ENCODE assay signal across 8 cellular contexts in the genomic region with DNA sequence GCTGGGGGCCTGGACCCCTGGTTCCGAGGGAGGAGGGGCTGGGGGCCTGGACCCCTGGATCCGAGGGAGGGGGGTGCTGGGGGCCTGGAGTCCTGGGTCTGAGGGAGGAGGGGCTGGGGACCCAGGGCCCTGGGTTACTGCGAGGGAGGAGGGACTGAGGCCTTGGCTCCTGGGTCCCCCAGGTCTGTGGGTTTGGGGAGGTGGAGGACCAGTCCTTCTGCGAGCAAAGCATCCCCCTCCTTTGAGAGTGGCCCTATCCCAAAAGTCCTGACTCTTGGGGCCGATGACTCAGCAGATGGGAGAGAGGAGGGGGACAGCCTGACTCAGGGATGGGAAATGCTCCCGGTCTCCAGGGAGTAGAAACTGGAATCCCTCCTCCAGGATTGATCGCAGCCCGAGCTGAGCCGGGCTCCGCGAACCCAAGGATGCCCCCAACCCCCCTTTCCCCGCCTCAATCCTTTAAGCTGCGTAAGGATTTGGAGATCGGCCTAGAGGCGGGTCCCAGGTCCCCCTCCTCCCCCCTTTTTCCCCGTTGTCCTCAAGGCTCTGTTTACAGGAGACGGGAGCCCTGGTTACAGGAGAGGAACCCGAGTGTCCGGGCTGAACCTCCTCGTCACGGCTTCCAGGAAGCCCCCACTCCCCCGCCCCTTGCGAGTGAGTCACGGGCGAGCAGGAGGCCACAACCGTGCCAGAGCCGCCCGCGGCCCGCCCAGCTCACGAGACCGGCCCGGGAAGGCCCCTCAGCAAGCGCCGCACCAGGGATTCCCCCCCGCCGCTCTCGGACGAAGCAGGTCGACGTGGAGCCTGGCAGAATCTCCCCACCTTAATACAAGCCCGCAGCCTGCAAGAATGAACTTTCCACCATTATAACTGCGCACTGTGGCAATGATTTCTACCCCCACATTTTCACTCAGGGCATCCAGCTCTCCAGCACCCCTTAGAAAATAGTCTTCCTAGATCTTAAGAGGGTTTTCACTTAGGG. TPM values are rescaled to one million over a fixed set of nuclear protein-coding genes. Genes with fewer than 3 reads are reported as not detected.
DNase-seq lines count a peak whose midpoint lies in the region; ATAC-seq and TF ChIP-seq lines count a peak whose summit lies in the region.

No MANE protein-coding gene starts in this region.

- H3K9me3 Mint-ChIP-seq in activated B cell treated with CpG ODN at 0.5 μM for 24 hours, result no peaks in the 10 kb centered on the region

- in situ Hi-C loops in mammary epithelial cell (cut with MboI; ENCODE audit: low sequenced_read_pairs in 2 of 2), result no loop called here

- H3K27ac ChIP-seq in mammary epithelial cell (ENCODE audit: insufficient read depth, low read depth, low read length) (peak overlapping the region; percentile 92), spleen (peak overlapping the region; percentile 88 to 100 (median 99))

- dilution Hi-C loops in mammary epithelial cell (cut with HindIII; ENCODE audit: low sequenced_read_pairs), result no loop called here

- 6% methylated on average over 18 of the region's 43 CpGs for WGBS in mammary epithelial cell (ENCODE audit: low coverage, missing lambda C conversion rate)
- WGBS in spleen, 5 donors, result 0 to 2% (median 1%) methylated on average over 31 to 43 of the region's 43 CpGs

- CTCF ChIA-PET in BJ (lab: Yijun Ruan, JAX) (interaction anchor here (0.6 to 1.7 kb wide), 7 partner anchors 8 to 283 kb away, joined by 3 to 5 read pairs (median 3); partner anchors contain the start of gene PLEKHG2), activated B cell treated with CpG ODN at 0.5 μM for 24 hours (lab: Charles Lee) (interaction anchor here (1.2 to 1.6 kb wide), 2 partner anchors 8 to 129 kb away, joined by 3 to 12 read pairs; partner anchors contain the start of gene PLEKHG2), mammary epithelial cell (lab: Charles Lee; ENCODE audit: low non-redundant PET) (no interaction called here)

- peak; percentile 18 for ATAC-seq in GM21515 (IDR thresholded peaks at IDR 0.05; ENCODE audit: unreplicated experiment)
- peak; percentile 38 for ATAC-seq in activated B cell treated with CpG ODN at 0.5 μM for 24 hours (ENCODE audit: low read depth)

- peaks cover 28% of the 10 kb centered on the region for H3K36me3 Mint-ChIP-seq in activated B cell treated with CpG ODN at 0.5 μM for 24 hours (ENCODE audit: low read depth)

- POLR2A ChIA-PET in BJ (lab: Charles Lee) (interaction anchor here (1.0 kb wide), 1 partner anchor 32 kb away, joined by 4 read pairs; the partner anchor contains the start of gene RPS16), activated B cell treated with CpG ODN at 0.5 μM for 24 hours (lab: Charles Lee) (interaction anchor here (0.5 to 6.9 kb wide), 15 partner anchors 8 to 1476 kb away, joined by 3 to 114 read pairs (median 8); partner anchors contain the start of genes CATSPERG, EIF3K, GMFG and MED29)

- TF ChIP-seq POLR2A in spleen (IDR thresholded peaks at IDR 0.05), result peak; percentile 29 to 93 (median 32)

- H3K36me3 ChIP-seq in BJ (ENCODE audit: control insufficient read depth, insufficient read depth, low read length) (peaks cover 8% of the 10 kb centered on the region), mammary epithelial cell (ENCODE audit: insufficient read depth, low read length) (peaks cover 1% of the 10 kb centered on the region), spleen (peaks cover 4 to 20% (median 11%) of the 10 kb centered on the region in 6 donors)

- peak overlapping the region; percentile 10 for H2AFZ ChIP-seq in mammary epithelial cell (ENCODE audit: low read depth, low read length)

- peak overlapping the region; percentile 89 for H3K4me3 Mint-ChIP-seq in activated B cell treated with CpG ODN at 0.5 μM for 24 hours

- no peaks in the 10 kb centered on the region for H3K27me3 Mint-ChIP-seq in activated B cell treated with CpG ODN at 0.5 μM for 24 hours

- intact Hi-C loops in activated B cell treated with CpG ODN at 0.5 μM for 24 hours (cut with micrococcal nuclease) (no loop called here), mammary epithelial cell (cut with micrococcal nuclease) (loop anchor here (2.0 kb wide), 2 partner anchors 33 to 41 kb away; partner anchors contain the start of gene SUPT5H), spleen (cut with DNase I; ENCODE audit: low total_unique reads) (no loop called here)

- peak overlapping the region; percentile 71 for H3K9ac ChIP-seq in mammary epithelial cell (ENCODE audit: insufficient read depth, low read length)

- H3K4me1 Mint-ChIP-seq in activated B cell treated with CpG ODN at 0.5 μM for 24 hours, result peaks cover 74% of the 10 kb centered on the region

- H3K4me2 ChIP-seq in mammary epithelial cell (ENCODE audit: insufficient read depth, low read depth, low read length), result peak overlapping the region; percentile 81

- peak overlapping the region; percentile 91 for H3K27ac Mint-ChIP-seq in activated B cell treated with CpG ODN at 0.5 μM for 24 hours

- H4K20me1 ChIP-seq in mammary epithelial cell (ENCODE audit: insufficient read depth, low read length), result no peaks in the 10 kb centered on the region

- DNase-seq in BJ (ENCODE audit: low read depth), result peak; percentile 99
- peak; percentile 56 for DNase-seq in NCI-H146 treated with DMSO at 0.1 percent for 48 hours (lab: John Stamatoyannopoulos, UW; ENCODE audit: unreplicated experiment)
- peak; percentile 93 for DNase-seq in activated B cell treated with CpG ODN at 0.5 μM for 24 hours
- peak; percentile 93 for DNase-seq in mammary epithelial cell
- DNase-seq in islet precursor cell, result peak; percentile 96
- peak; percentile 100 for DNase-seq in spleen
- no peak for DNase-seq in NCI-H187 treated with DMSO at 0.1 percent for 48 hours (lab: John Stamatoyannopoulos, UW)

- peaks cover 38% of the 10 kb centered on the region for H3K4me1 ChIP-seq in mammary epithelial cell (ENCODE audit: insufficient read depth, low read length)
- peaks cover 51 to 85% (median 78%) of the 10 kb centered on the region in 6 donors for H3K4me1 ChIP-seq in spleen

- no peaks in the 10 kb centered on the region for H3K9me3 ChIP-seq in mammary epithelial cell (replicated peaks; ENCODE audit: insufficient read depth, low read length)
- no peaks in the 10 kb centered on the region for H3K9me3 ChIP-seq in spleen

- H3K27me3 ChIP-seq in BJ (ENCODE audit: control insufficient read depth, insufficient read depth, low read length) (no peaks in the 10 kb centered on the region), mammary epithelial cell (ENCODE audit: insufficient read depth, low read length) (no peaks in the 10 kb centered on the region), spleen (replicated peaks in 1 of 7) (no peaks in the 10 kb centered on the region)

- peaks cover 20% of the 10 kb centered on the region for H3K79me2 ChIP-seq in mammary epithelial cell (ENCODE audit: insufficient read depth, low read length)

- H3K4me3 ChIP-seq in BJ (ENCODE audit: low read depth, low read length) (peak overlapping the region; percentile 40), mammary epithelial cell (replicated peaks in 1 of 3; ENCODE audit: insufficient read depth in 1 of 3, low read depth in 2 of 3, low read length in 3 of 3) (peak overlapping the region; percentile 4 to 46 (median 27)), spleen (peak overlapping the region; percentile 30 to 96 (median 44))

- TF ChIP-seq CTCF in BJ (IDR thresholded peaks at IDR 0.05; ENCODE audit: insufficient read depth, low read depth, low read length) (no peak), activated B cell treated with CpG ODN at 0.5 μM for 24 hours (IDR thresholded peaks at IDR 0.05) (no peak), mammary epithelial cell (conservative IDR thresholded peaks at IDR 0.05 in 1 of 2, IDR thresholded peaks at IDR 0.05 in 1 of 2; ENCODE audit: extremely low read depth in 1 of 2, insufficient read depth in 1 of 2, low read depth in 1 of 2, low read length in 2 of 2) (no peak), spleen (IDR thresholded peaks at IDR 0.05 in 8 of 11, conservative IDR thresholded peaks at IDR 0.05 in 3 of 11) (no peak)

- BruUV-seq in mammary epithelial cell (replicated peaks; lab: Mats Ljungman, UMichigan), result TSS peak; percentile 31

RNA-seq across cellular contexts. Expression of gene ZFP36, which starts 3.0 kb away (rescaled TPM):
- 4.8 and 9.5 TPM in 2 replicates for polyA plus RNA-seq in BJ (2011; rRNA removed)
- polyA minus RNA-seq in BJ (2011; rRNA and poly(A)+ RNA removed), result 5.1 and 11.0 TPM in 2 replicates
- 167 and 206 TPM in 2 replicates for total RNA-seq in activated B cell treated with CpG ODN at 0.5 μM for 24 hours
- 100 to 1,000 TPM in 1 of 2 donors, 10 to 100 TPM in 1; 13.3 to 110 TPM for total RNA-seq in mammary epithelial cell
- polyA plus RNA-seq in mammary epithelial cell, result 10.4 TPM
- 34.5 TPM for polyA minus RNA-seq in mammary epithelial cell
- total RNA-seq in spleen, result 100 to 1,000 TPM in 6 of 7 donors, 10 to 100 TPM in 1; 91.5 to 396 (median 191) TPM
- polyA plus RNA-seq in spleen, result 100 to 1,000 TPM in 1 of 3 donors, 10 to 100 TPM in 2; 63.2 to 117 (median 72.6) TPM

RNA-seq across cellular contexts. Expression of gene PLEKHG2, which starts 8.8 kb away (rescaled TPM):
- polyA plus RNA-seq in BJ (2011; rRNA removed) (12.5 and 20.6 TPM in 2 replicates), mammary epithelial cell (21.9 TPM), spleen (10 to 100 TPM in 1 of 3 donors, 1 to 10 TPM in 2; 8.9 to 25.8 (median 9.5) TPM)
- polyA minus RNA-seq in BJ (2011; rRNA and poly(A)+ RNA removed), result 27.0 and 28.9 TPM in 2 replicates
- total RNA-seq in activated B cell treated with CpG ODN at 0.5 μM for 24 hours (111 and 125 TPM in 2 replicates), mammary epithelial cell (10 to 100 TPM; 15.5 to 40.6 TPM), spleen (100 to 1,000 TPM in 1 of 7 donors, 10 to 100 TPM in 6; 18.6 to 107 (median 48.4) TPM)
- polyA minus RNA-seq in mammary epithelial cell, result 10.2 TPM

RNA-seq across cellular contexts. Expression of gene MED29, which starts 12.4 kb away (rescaled TPM):
- polyA plus RNA-seq in BJ (2011; rRNA removed) (28.5 and 36.6 TPM in 2 replicates), mammary epithelial cell (25.9 TPM), spleen (10 to 100 TPM; 15.5 to 28.2 (median 20.5) TPM)
- polyA minus RNA-seq in BJ (2011; rRNA and poly(A)+ RNA removed), result 19.2 and 30.1 TPM in 2 replicates
- total RNA-seq in activated B cell treated with CpG ODN at 0.5 μM for 24 hours (38.0 and 39.0 TPM in 2 replicates), mammary epithelial cell (10 to 100 TPM; 19.5 to 29.3 TPM), spleen (10 to 100 TPM; 25.7 to 45.7 (median 34.6) TPM)
- polyA minus RNA-seq in mammary epithelial cell, result 21.9 TPM

RNA-seq across cellular contexts. Expression of gene PAF1, which starts 12.7 kb away (rescaled TPM):
- polyA plus RNA-seq in BJ (2011; rRNA removed) (50.2 and 51.8 TPM in 2 replicates), mammary epithelial cell (54.0 TPM), spleen (10 to 100 TPM; 27.4 to 51.3 (median 35.6) TPM)
- polyA minus RNA-seq in BJ (2011; rRNA and poly(A)+ RNA removed), result 30.1 and 41.0 TPM in 2 replicates
- total RNA-seq in activated B cell treated with CpG ODN at 0.5 μM for 24 hours (50.3 and 52.4 TPM in 2 replicates), mammary epithelial cell (10 to 100 TPM; 25.5 to 45.8 TPM), spleen (10 to 100 TPM; 35.0 to 48.1 (median 39.8) TPM)
- 26.5 TPM for polyA minus RNA-seq in mammary epithelial cell

RNA-seq across cellular contexts. Expression of gene RPS16, which starts 32.1 kb away (rescaled TPM):
- polyA plus RNA-seq in BJ (2011; rRNA removed), result 2,401 and 2,896 TPM in 2 replicates
- polyA minus RNA-seq in BJ (2011; rRNA and poly(A)+ RNA removed), result 1,392 and 2,311 TPM in 2 replicates
- total RNA-seq in activated B cell treated with CpG ODN at 0.5 μM for 24 hours, result 4,002 and 4,656 TPM in 2 replicates
- 1,000 to 10,000 TPM in 1 of 2 donors, 100 to 1,000 TPM in 1; 361 to 1,710 TPM for total RNA-seq in mammary epithelial cell
- 3,363 TPM for polyA plus RNA-seq in mammary epithelial cell
- 1,696 TPM for polyA minus RNA-seq in mammary epithelial cell
- total RNA-seq in spleen, result 1,000 to 10,000 TPM; 1,378 to 2,109 (median 1,598) TPM
- polyA plus RNA-seq in spleen, result 1,000 to 10,000 TPM; 5,364 to 5,747 (median 5,635) TPM
